ENCODE assay signal across 8 cellular contexts in genomic region chr4:79576480-79576803, GRCh38.
A peak's percentile ranks its signal among the peaks of the same experiment; 100 is the strongest.
DNase-seq lines count a peak whose midpoint lies in the region; ATAC-seq and TF ChIP-seq lines count a peak whose summit lies in the region.

No MANE protein-coding gene starts in this region.

- no peak overlapping the region for H3K27ac ChIP-seq in OCI-LY3 (ENCODE audit: low read length)
- H3K27ac ChIP-seq in osteoblast (ENCODE audit: low read depth, low read length) = no peak overlapping the region

- intact Hi-C loops in activated T-helper 1 cell treated with anti-CD3 and anti-CD28 coated beads, Interleukin-12 subunit alpha, Interleukin-12 subunit beta, Interleukin-2, Interleukin-4 antibody, amounts not matched to agents 30 ng/mL and 10 ng/mL and 1 ng/mL, durations not matched to agents 14 hours and 24 hours and 36 hours (cut with micrococcal nuclease) = loop anchor here (1.0 kb wide), 1 partner anchor 624 kb away; no protein-coding TSS in a partner anchor

- H3K27ac Mint-ChIP-seq in activated T-helper 1 cell treated with anti-CD3 and anti-CD28 coated beads, Interleukin-12 subunit alpha, Interleukin-12 subunit beta, Interleukin-2, Interleukin-4 antibody, amounts not matched to agents 30 ng/mL and 10 ng/mL and 1 ng/mL, durations not matched to agents 14 hours and 24 hours and 36 hours = no peak overlapping the region

- no peaks in the 10 kb centered on the region for H3K4me1 Mint-ChIP-seq in activated T-helper 1 cell treated with anti-CD3 and anti-CD28 coated beads, Interleukin-12 subunit alpha, Interleukin-12 subunit beta, Interleukin-2, Interleukin-4 antibody, amounts not matched to agents 30 ng/mL and 10 ng/mL and 1 ng/mL, durations not matched to agents 14 hours and 24 hours and 36 hours (ENCODE audit: low read depth)

- no peak overlapping the region for H3K4me3 Mint-ChIP-seq in activated T-helper 1 cell treated with anti-CD3 and anti-CD28 coated beads, Interleukin-12 subunit alpha, Interleukin-12 subunit beta, Interleukin-2, Interleukin-4 antibody, amounts not matched to agents 30 ng/mL and 10 ng/mL and 1 ng/mL, durations not matched to agents 14 hours and 24 hours and 36 hours

- no peaks in the 10 kb centered on the region for H3K9me3 ChIP-seq in OCI-LY3 (ENCODE audit: insufficient read depth, low read length)
- no peaks in the 10 kb centered on the region for H3K9me3 ChIP-seq in osteoblast (ENCODE audit: low read depth, low read length)

- H3K4me2 ChIP-seq in OCI-LY3 (ENCODE audit: low read length) (no peak overlapping the region), osteoblast (ENCODE audit: insufficient read depth, low read length) (no peak overlapping the region)

- no peaks in the 10 kb centered on the region for H3K9me3 Mint-ChIP-seq in activated T-helper 1 cell treated with anti-CD3 and anti-CD28 coated beads, Interleukin-12 subunit alpha, Interleukin-12 subunit beta, Interleukin-2, Interleukin-4 antibody, amounts not matched to agents 30 ng/mL and 10 ng/mL and 1 ng/mL, durations not matched to agents 14 hours and 24 hours and 36 hours

- H3K4me1 ChIP-seq in OCI-LY3 (ENCODE audit: low read length) (no peaks in the 10 kb centered on the region), osteoblast (ENCODE audit: insufficient read depth, low read length) (no peaks in the 10 kb centered on the region)

- no peaks in the 10 kb centered on the region for H3K36me3 Mint-ChIP-seq in activated T-helper 1 cell treated with anti-CD3 and anti-CD28 coated beads, Interleukin-12 subunit alpha, Interleukin-12 subunit beta, Interleukin-2, Interleukin-4 antibody, amounts not matched to agents 30 ng/mL and 10 ng/mL and 1 ng/mL, durations not matched to agents 14 hours and 24 hours and 36 hours (ENCODE audit: low read depth)

- no peaks in the 10 kb centered on the region for H3K27me3 ChIP-seq in OCI-LY3 (ENCODE audit: low read depth, low read length)
- H3K27me3 ChIP-seq in osteoblast (ENCODE audit: insufficient read depth, low read length) = no peaks in the 10 kb centered on the region

- H3K4me3 ChIP-seq in OCI-LY3 (ENCODE audit: low read length) = no peak overlapping the region
- H3K4me3 ChIP-seq in epithelial cell of proximal tubule (ENCODE audit: low read depth, low read length) = no peak overlapping the region
- no peak overlapping the region for H3K4me3 ChIP-seq in osteoblast (ENCODE audit: insufficient read depth, low read length)

- TF ChIP-seq CTCF in OCI-LY3 (IDR thresholded peaks at IDR 0.05; ENCODE audit: low read depth, low read length) (peak; percentile 65), epithelial cell of proximal tubule (conservative IDR thresholded peaks at IDR 0.05; ENCODE audit: low read depth, low read length) (peak; percentile 57), osteoblast (IDR thresholded peaks at IDR 0.05; ENCODE audit: extremely low read depth, low read depth, low read length) (peak; percentile 27)

- peak; percentile 78 for ATAC-seq in HG03354 (IDR thresholded peaks at IDR 0.05; ENCODE audit: poor library complexity, severe bottlenecking, unreplicated experiment)

- H3K9ac ChIP-seq in OCI-LY3 (ENCODE audit: low read length) = no peak overlapping the region

- H3K27me3 Mint-ChIP-seq in activated T-helper 1 cell treated with anti-CD3 and anti-CD28 coated beads, Interleukin-12 subunit alpha, Interleukin-12 subunit beta, Interleukin-2, Interleukin-4 antibody, amounts not matched to agents 30 ng/mL and 10 ng/mL and 1 ng/mL, durations not matched to agents 14 hours and 24 hours and 36 hours (ENCODE audit: insufficient read depth) = peaks cover 12% of the 10 kb centered on the region

- H3K36me3 ChIP-seq in OCI-LY3 (replicated peaks; ENCODE audit: low read depth, low read length) (no peaks in the 10 kb centered on the region), osteoblast (ENCODE audit: insufficient read depth, low read length) (no peaks in the 10 kb centered on the region)

- H3K79me2 ChIP-seq in OCI-LY3 (ENCODE audit: low read length) = no peaks in the 10 kb centered on the region
- H3K79me2 ChIP-seq in osteoblast (ENCODE audit: insufficient read depth, low read length) = no peaks in the 10 kb centered on the region

- H2AFZ ChIP-seq in OCI-LY3 (ENCODE audit: low read depth, low read length) (no peak overlapping the region), osteoblast (ENCODE audit: low read length) (no peak overlapping the region)

- H4K20me1 ChIP-seq in OCI-LY3 (ENCODE audit: insufficient read depth, low read length) (no peaks in the 10 kb centered on the region), osteoblast (ENCODE audit: insufficient read depth, low read length) (no peaks in the 10 kb centered on the region)

- DNase-seq in NOMO-1 (lab: John Stamatoyannopoulos, UW; ENCODE audit: unreplicated experiment in 2 of 2) (peak; percentile 11 to 30), NOMO-1 treated with DMSO at 0.1 percent for 48 hours (lab: John Stamatoyannopoulos, UW; ENCODE audit: unreplicated experiment) (no peak), epithelial cell of proximal tubule (ENCODE audit: low read depth) (no peak), osteoblast (ENCODE audit: insufficient read length, low spot score, missing footprints) (no peak)
- DNase-seq in activated T-helper 1 cell treated with anti-CD3 and anti-CD28 coated beads, Interleukin-12 subunit alpha, Interleukin-12 subunit beta, Interleukin-2, Interleukin-4 antibody, amounts not matched to agents 30 ng/mL and 10 ng/mL and 1 ng/mL, durations not matched to agents 14 hours and 24 hours and 36 hours (ENCODE audit: low spot score) = no peak
- DNase-seq in activated T-cell treated with anti-CD3 and anti-CD28 coated beads, Interleukin-2, amount 50 U/mL, for 1 hour = no peak

Comparison
In these comparisons a context has a peak if more than half of its experiments do, and no peak if none do; other contexts are left out.
1. DNase-seq: peak in NOMO-1 (2 of 2); none in NOMO-1 treated with DMSO at 0.1 percent for 48 hours (single experiment), epithelial cell of proximal tubule (single experiment), osteoblast (single experiment), activated T-helper 1 cell treated with anti-CD3 and anti-CD28 coated beads, Interleukin-12 subunit alpha, Interleukin-12 subunit beta, Interleukin-2, Interleukin-4 antibody, amounts not matched to agents 30 ng/mL and 10 ng/mL and 1 ng/mL, durations not matched to agents 14 hours and 24 hours and 36 hours (single experiment) and activated T-cell treated with anti-CD3 and anti-CD28 coated beads, Interleukin-2, amount 50 U/mL, for 1 hour (single experiment).
2. Peak in every context shown above with its lines, with median percentiles within 50 percentile points of each other: CTCF ChIP-seq.